1 cellular context compared by ENCODE assay signal in genomic region chr17:68199837-68200688, GRCh38.
TF ChIP-seq lines count a peak whose summit lies in the region.

No MANE protein-coding gene starts in this region.

TF ChIP-seq in IMR-90, 13 proteins besides CTCF, POLR2A, EP300 and RAD21 (continued from another document):
- TF ChIP-seq USF2 (IDR thresholded peaks at IDR 0.05; ENCODE audit: low read depth, low read length), result no peak
- no peak for TF ChIP-seq MAZ (IDR thresholded peaks at IDR 0.05; ENCODE audit: borderline replicate concordance, low read depth, low read length)
- no peak for TF ChIP-seq ELK1 (IDR thresholded peaks at IDR 0.05; ENCODE audit: borderline replicate concordance, low read depth, low read length)
- TF ChIP-seq CHD1 (IDR thresholded peaks at IDR 0.05; ENCODE audit: low read depth, low read length), result no peak
- no peak for TF ChIP-seq FOS (IDR thresholded peaks at IDR 0.05; ENCODE audit: low read depth, low read length)
- TF ChIP-seq BHLHE40 (IDR thresholded peaks at IDR 0.05; ENCODE audit: low read depth, low read length), result no peak
- no peak for TF ChIP-seq CEBPB (IDR thresholded peaks at IDR 0.05; ENCODE audit: low read depth, low read length)
- TF ChIP-seq RCOR1 (IDR thresholded peaks at IDR 0.05; ENCODE audit: insufficient replicate concordance, low read length), result no peak
